Comparison of ENCODE assay signal across 20 cellular contexts in genomic region chr17:38461683-38462082, GRCh38.
"Had no signal": no experiment of that assay in that cellular context is flagged by ENCODE, and none has a peak within 500 bp of the region (broad histone marks: within the 10 kb centered on the region; RNA-seq: fewer than 3 reads in every experiment).

No MANE protein-coding gene starts in this region.

- ATAC-seq: activated CD8-positive, alpha-beta T cell treated with anti-CD3 and anti-CD28 coated beads, Interleukin-2, amount 10 ng/mL, durations not matched to agents 7 days and 5 days; body of pancreas; heart left ventricle; left cardiac atrium; T-helper 17 cell had no signal

- H3K9me3 ChIP-seq: body of pancreas, esophagus squamous epithelium, heart left ventricle, neutrophil, testis had no signal

- H3K4me3 ChIP-seq: body of pancreas, coronary artery, esophagus squamous epithelium, heart left ventricle, lung, skin epidermis, testis had no signal

- DNase-seq: activated B cell treated with CpG ODN at 0.5 μM for 24 hours; activated CD4-positive, alpha-beta T cell treated with anti-CD3 and anti-CD28 coated beads, Interleukin-2, amount 10 ng/mL, durations not matched to agents 24 days and 14 days; activated CD8-positive, alpha-beta memory T cell treated with anti-CD3 and anti-CD28 coated beads, Interleukin-2, amount 50 U/mL, for 4 hours; activated CD8-positive, alpha-beta T cell treated with anti-CD3 and anti-CD28 coated beads, Interleukin-2, amount 10 ng/mL, durations not matched to agents 7 days and 5 days; activated effector memory CD4-positive, alpha-beta T cell treated with anti-CD3 and anti-CD28 coated beads, Interleukin-2, amount 50 U/mL, for 16 hours; activated naive CD8-positive, alpha-beta T cell treated with anti-CD3 and anti-CD28 coated beads for 36 hours; activated T-cell treated with anti-CD3 and anti-CD28 coated beads, Interleukin-2, amount 50 U/mL, for 48 hours; body of pancreas; central memory CD4-positive, alpha-beta T cell; effector CD4-positive, alpha-beta T cell; esophagus squamous epithelium; heart left ventricle; left cardiac atrium; posterior cingulate gyrus; T-helper 17 cell had no signal

- H3K27me3 ChIP-seq: body of pancreas, esophagus squamous epithelium, heart left ventricle, neutrophil, testis had no signal

- H3K27ac ChIP-seq: body of pancreas, neutrophil, testis had no signal
